19 cellular contexts compared by ENCODE assay signal in genomic region chr22:44437493-44438015, GRCh38.
DNase-seq lines count a peak whose midpoint lies in the region; ATAC-seq, FAIRE-seq and TF ChIP-seq lines count a peak whose summit lies in the region.
"Had no signal": no experiment of that assay in that cellular context is flagged by ENCODE, and none has a peak within 500 bp of the region (broad histone marks: within the 10 kb centered on the region; RNA-seq: fewer than 3 reads in every experiment).

No MANE protein-coding gene starts in this region.

- no peak overlapping the region for H3K4ac ChIP-seq in H1 (replicated peaks; ENCODE audit: insufficient read length, low read depth, low read length)

- H4K5ac ChIP-seq in H1 (ENCODE audit: insufficient read length, low read depth, low read length): no peak overlapping the region

- H3K4me1 Mint-ChIP-seq in CD4-positive, alpha-beta T cell (ENCODE audit: low read depth): no peaks in the 10 kb centered on the region

- H3K23me2 ChIP-seq in H1 (ENCODE audit: low read depth, low read length): no peaks in the 10 kb centered on the region

- TF ChIP-seq POLR2A in H1 (IDR thresholded peaks at IDR 0.05; ENCODE audit: control extremely low read depth in 1 of 2, low read depth in 2 of 2, low read length in 2 of 2) (no peak), sigmoid colon (IDR thresholded peaks at IDR 0.05) (no peak)

- H3K4me2 ChIP-seq in GM23248 (ENCODE audit: unreplicated experiment) (no peak overlapping the region), H1 (ENCODE audit: insufficient read depth in 1 of 2, low read depth in 2 of 2, low read length in 2 of 2) (no peak overlapping the region)

- TF ChIP-seq RAD21 in H1 (IDR thresholded peaks at IDR 0.05 in 1 of 2, conservative IDR thresholded peaks at IDR 0.05 in 1 of 2; ENCODE audit: low read depth in 2 of 2, low read length in 2 of 2): no peak

- WGBS in GM23248 (ENCODE audit: low coverage in 1 of 2, low lambda C conversion rate in 2 of 2, missing lambda C conversion rate in 2 of 2), 2 experiments: 65 to 66% methylated on average over 11 to 13 of the region's 13 CpGs
- 89% methylated on average over 12 of the region's 13 CpGs; no CpG with 5 or more reads in 1 of the 2 experiments for WGBS in H1 (ENCODE audit: extremely low coverage in 1 of 2, insufficient coverage in 1 of 2, insufficient read length in 1 of 2, insufficient replicate concordance in 2 of 2, low coverage in 1 of 2, low lambda C conversion rate in 2 of 2, missing lambda C conversion rate in 1 of 2), 2 experiments
- WGBS in sigmoid colon, 2 donors: 92 to 94% methylated on average over 13 of the region's 13 CpGs

- H3K23ac ChIP-seq in H1 (ENCODE audit: insufficient read length): no peak overlapping the region

- H4K20me1 ChIP-seq in GM23248 (ENCODE audit: insufficient read depth): no peaks in the 10 kb centered on the region
- H4K20me1 ChIP-seq in H1 (replicated peaks in 1 of 2; ENCODE audit: control insufficient read depth in 1 of 2, insufficient read depth in 2 of 2, low read length in 2 of 2): peaks cover 0 to 2% of the 10 kb centered on the region in 2 experiments

- H3K4me3 ChIP-seq in GM23248 (no peak overlapping the region), H1 (ENCODE audit: extremely low read depth in 1 of 4, insufficient read depth in 2 of 4, low read depth in 3 of 4, low read length in 4 of 4) (no peak overlapping the region), sigmoid colon (no peak overlapping the region)
- H3K4me3 ChIP-seq: BLaER1 treated with 17β-estradiol and CSF1 and Interleukin-3, amounts not matched to agents 10 nM and 100 nM; cardiac muscle cell; esophagus muscularis mucosa; transverse colon had no signal

- no peaks in the 10 kb centered on the region for H3K9me3 Mint-ChIP-seq in CD4-positive, alpha-beta T cell

- H3K9me2 ChIP-seq in GM23248 (ENCODE audit: insufficient read depth): no peaks in the 10 kb centered on the region

- no peak overlapping the region for H2BK15ac ChIP-seq in H1 (ENCODE audit: low read length)

- H3K27ac Mint-ChIP-seq in CD4-positive, alpha-beta T cell: no peak overlapping the region

- no peaks in the 10 kb centered on the region for H3F3A ChIP-seq in GM23248 (ENCODE audit: insufficient read depth)

- H3K79me2 ChIP-seq in GM23248 (ENCODE audit: insufficient read depth) (no peaks in the 10 kb centered on the region), H1 (ENCODE audit: control insufficient read depth in 1 of 2, insufficient read depth in 2 of 2, low read length in 2 of 2) (no peaks in the 10 kb centered on the region)

- no peaks in the 10 kb centered on the region for H3K9me3 ChIP-seq in GM23248 (ENCODE audit: low read depth)
- no peaks in the 10 kb centered on the region for H3K9me3 ChIP-seq in H1 (ENCODE audit: insufficient read depth in 2 of 2, low read depth in 1 of 2, low read length in 1 of 2)
- no peaks in the 10 kb centered on the region for H3K9me3 ChIP-seq in sigmoid colon
- H3K9me3 ChIP-seq in CD4-positive, alpha-beta T cell (ENCODE audit: control insufficient read depth, low read length): no peaks in the 10 kb centered on the region
- H3K9me3 ChIP-seq: BLaER1 treated with 17β-estradiol and CSF1 and Interleukin-3, amounts not matched to agents 10 nM and 100 nM; esophagus muscularis mucosa; transverse colon had no signal

- peak overlapping the region; percentile 48; the same call in 1 of the 2 replicates for H3K18ac ChIP-seq in H1 (ENCODE audit: extremely low read depth, low read length)

- TF ChIP-seq CTCF in H1 (IDR thresholded peaks at IDR 0.05; ENCODE audit: control extremely low read depth in 1 of 3, insufficient read depth in 1 of 3, low read depth in 1 of 3, low read length in 3 of 3) (no peak), sigmoid colon (IDR thresholded peaks at IDR 0.05) (no peak)
- TF ChIP-seq CTCF in CD4-positive, alpha-beta T cell (IDR thresholded peaks at IDR 0.05): no peak

- H4K91ac ChIP-seq in H1 (replicated peaks; ENCODE audit: insufficient read length, low read length): peak overlapping the region; percentile 42

- H3K36me3 ChIP-seq in GM23248 (ENCODE audit: low read depth) (no peaks in the 10 kb centered on the region), H1 (ENCODE audit: control insufficient read depth in 2 of 4, insufficient read depth in 4 of 4, low read length in 3 of 4) (no peaks in the 10 kb centered on the region), sigmoid colon (no peaks in the 10 kb centered on the region)
- H3K36me3 ChIP-seq: BLaER1 treated with 17β-estradiol and CSF1 and Interleukin-3, amounts not matched to agents 10 nM and 100 nM; cardiac muscle cell; esophagus muscularis mucosa; transverse colon had no signal

- H2BK120ac ChIP-seq in H1 (replicated peaks; ENCODE audit: low read depth, low read length): no peak overlapping the region

- intact Hi-C loops in sigmoid colon (cut with DNase I): no loop called here
- intact Hi-C loops in CD4-positive, alpha-beta T cell (cut with DNase I, micrococcal nuclease): no loop called here

- H2BK5ac ChIP-seq in H1 (ENCODE audit: low read depth, low read length): no peak overlapping the region

- no peak for FAIRE-seq in RCC 7860 (lab: Jason Lieb, UNC)
- FAIRE-seq in H1 (lab: Jason Lieb, UNC): no peak
- FAIRE-seq: GM19239 had no signal

- DNase-seq in GM23248 (peak; percentile 77), RCC 7860 (ENCODE audit: low spot score) (peak; percentile 66), H1 (ENCODE audit: low read depth in 1 of 2, low spot score in 2 of 2) (no peak), sigmoid colon (peak; percentile 25), RKO (ENCODE audit: low spot score) (no peak)
- no peak for DNase-seq in CD4-positive, alpha-beta T cell
- DNase-seq: KG1; NCI-H1092; NCI-H2029 treated with DMSO at 0.1 percent for 48 hours; NK-92 treated with Interleukin-12 subunit alpha and Interleukin-12 subunit beta, amount 100 ng/mL, for 24 hours; stimulated activated naive CD4-positive, alpha-beta T cell treated with Interleukin-2 at 50 U/mL for 16 hours; T1000; transverse colon had no signal

- H2BK12ac ChIP-seq in H1 (ENCODE audit: low read depth, low read length): no peak overlapping the region

- H3K56ac ChIP-seq in H1 (replicated peaks; ENCODE audit: insufficient read length, low read depth, low read length): no peak overlapping the region

- H3K79me1 ChIP-seq in H1 (ENCODE audit: low read depth, low read length): no peaks in the 10 kb centered on the region

- H3K14ac ChIP-seq in H1 (ENCODE audit: insufficient read length): no peak overlapping the region

- H3K27me3 Mint-ChIP-seq in CD4-positive, alpha-beta T cell: no peaks in the 10 kb centered on the region

- in situ Hi-C loops in GM23248 (cut with MboI): no loop called here

- TF ChIP-seq EP300 in H1 (IDR thresholded peaks at IDR 0.05; ENCODE audit: borderline replicate concordance in 1 of 2, low read depth in 2 of 2, low read length in 2 of 2): no peak
- no peak for TF ChIP-seq EP300 in sigmoid colon (IDR thresholded peaks at IDR 0.05)

- POLR2A ChIA-PET in H1 (lab: Charles Lee; ENCODE audit: partially characterized antibody): no interaction called here
- POLR2A ChIA-PET in CD4-positive, alpha-beta T cell (lab: Charles Lee): no interaction called here

- H3K4me1 ChIP-seq in GM23248 (ENCODE audit: insufficient read depth): no peaks in the 10 kb centered on the region
- no peaks in the 10 kb centered on the region for H3K4me1 ChIP-seq in H1 (replicated peaks in 1 of 4; ENCODE audit: control insufficient read depth in 3 of 4, insufficient read depth in 4 of 4, low read length in 3 of 4)
- no peaks in the 10 kb centered on the region for H3K4me1 ChIP-seq in sigmoid colon
- H3K4me1 ChIP-seq: esophagus muscularis mucosa had no signal

- no peak overlapping the region for H2BK20ac ChIP-seq in H1 (ENCODE audit: low read length)

- H3K27me3 ChIP-seq in GM23248 (replicated peaks; ENCODE audit: insufficient read depth): no peaks in the 10 kb centered on the region
- H3K27me3 ChIP-seq in H1 (replicated peaks in 1 of 4; ENCODE audit: control insufficient read depth in 3 of 4, extremely low read depth in 1 of 4, insufficient read depth in 3 of 4, low read length in 3 of 4): no peaks in the 10 kb centered on the region; a peak in 1 of 7 replicates
- H3K27me3 ChIP-seq in sigmoid colon: no peaks in the 10 kb centered on the region
- H3K27me3 ChIP-seq in CD4-positive, alpha-beta T cell (ENCODE audit: control insufficient read depth, insufficient read depth, low read length): no peaks in the 10 kb centered on the region
- H3K27me3 ChIP-seq: BLaER1 treated with 17β-estradiol and CSF1 and Interleukin-3, amounts not matched to agents 10 nM and 100 nM; cardiac muscle cell; esophagus muscularis mucosa; transverse colon had no signal

- no peak overlapping the region for H4K8ac ChIP-seq in H1 (ENCODE audit: extremely low read depth, insufficient read depth, low read length)

- CTCF ChIA-PET in H1 (lab: Charles Lee; ENCODE audit: partially characterized antibody): interaction anchor here (0.6 to 2.3 kb wide), 17 partner anchors 12 to 444 kb away, joined by 3 to 7 read pairs (median 4); no protein-coding TSS in a partner anchor
- CTCF ChIA-PET in CD4-positive, alpha-beta T cell (lab: Charles Lee): no interaction called here

- no peak for ATAC-seq in CD4-positive, alpha-beta T cell (ENCODE audit: poor library complexity)
- no peak for ATAC-seq in HG03108 (IDR thresholded peaks at IDR 0.05; ENCODE audit: unreplicated experiment)
- ATAC-seq: right cardiac atrium had no signal

- H2AK5ac ChIP-seq in H1 (ENCODE audit: low read depth, low read length): no peak overlapping the region

- peak overlapping the region; percentile 25 for H3K9ac ChIP-seq in GM23248
- no peak overlapping the region for H3K9ac ChIP-seq in H1 (replicated peaks in 1 of 4; ENCODE audit: extremely low read depth in 1 of 4, low read depth in 3 of 4, low read length in 3 of 4)
- H3K9ac ChIP-seq: BLaER1 treated with 17β-estradiol and CSF1 and Interleukin-3, amounts not matched to agents 10 nM and 100 nM had no signal

- H3K4me3 Mint-ChIP-seq in CD4-positive, alpha-beta T cell: no peak overlapping the region

- no peak overlapping the region for H3K27ac ChIP-seq in GM23248
- H3K27ac ChIP-seq in H1 (ENCODE audit: low read depth, low read length): no peak overlapping the region
- H3K27ac ChIP-seq in sigmoid colon: no peak overlapping the region
- H3K27ac ChIP-seq in CD4-positive, alpha-beta T cell (ENCODE audit: low read depth, low read length): no peak overlapping the region
- H3K27ac ChIP-seq: BLaER1 treated with 17β-estradiol and CSF1 and Interleukin-3, amounts not matched to agents 10 nM and 100 nM; cardiac muscle cell; esophagus muscularis mucosa; transverse colon had no signal

- H2AFZ ChIP-seq in GM23248 (no peak overlapping the region), H1 (ENCODE audit: low read length) (no peak overlapping the region)

- H3K36me3 Mint-ChIP-seq in CD4-positive, alpha-beta T cell (ENCODE audit: low read depth): no peaks in the 10 kb centered on the region

TF ChIP-seq in H1, 55 proteins besides CTCF, POLR2A, EP300 and RAD21 (continues in another document):
- no peak for TF ChIP-seq CHD1 (IDR thresholded peaks at IDR 0.05; ENCODE audit: low read depth, low read length)
- TF ChIP-seq POLR2AphosphoS5 (IDR thresholded peaks at IDR 0.05; ENCODE audit: low read depth, low read length): no peak

Comparison
In these comparisons a context has a peak if more than half of its experiments do, and no peak if none do; other contexts are left out.
1. DNase-seq: peak in GM23248 (single experiment), RCC 7860 (single experiment) and sigmoid colon (single experiment); none in H1 (0 of 2), CD4-positive, alpha-beta T cell (0 of 10) and RKO (single experiment).